ENCODE assay signal across 8 cellular contexts in genomic region chr10:50508315-50509051, GRCh38.
DNase-seq lines count a peak whose midpoint lies in the region; ATAC-seq and TF ChIP-seq lines count a peak whose summit lies in the region.

No MANE protein-coding gene starts in this region.

- no peaks in the 10 kb centered on the region for H3K36me3 Mint-ChIP-seq in Calu3 (ENCODE audit: insufficient read depth, unreplicated experiment)
- peaks cover 11% of the 10 kb centered on the region for H3K36me3 Mint-ChIP-seq in central memory CD8-positive, alpha-beta T cell (ENCODE audit: insufficient read depth)

- H3K4me3 ChIP-seq in lower leg skin (ENCODE audit: low read depth, poor library complexity, severe bottlenecking) = no peak overlapping the region

- ATAC-seq in GM19324 (IDR thresholded peaks at IDR 0.05; ENCODE audit: low FRiP score, unreplicated experiment) = peak; percentile 62
- peak; percentile 59 for ATAC-seq in HG03139 (IDR thresholded peaks at IDR 0.05; ENCODE audit: unreplicated experiment)
- peak; percentile 84 for ATAC-seq in central memory CD8-positive, alpha-beta T cell (replicated peaks; ENCODE audit: extremely low read depth, poor library complexity, severe bottlenecking)

- no peak overlapping the region for H3K4me3 Mint-ChIP-seq in Calu3 (ENCODE audit: low read depth, unreplicated experiment)
- H3K4me3 Mint-ChIP-seq in central memory CD8-positive, alpha-beta T cell = no peak overlapping the region

- H3K27ac Mint-ChIP-seq in Calu3 (ENCODE audit: unreplicated experiment) = no peak overlapping the region
- peak overlapping the region; percentile 72 for H3K27ac Mint-ChIP-seq in central memory CD8-positive, alpha-beta T cell (ENCODE audit: low read depth)

- CTCF ChIA-PET in Calu3 (lab: Charles Lee) = no interaction called here

- no peak for TF ChIP-seq CTCF in Calu3 (IDR thresholded peaks at IDR 0.05; ENCODE audit: unreplicated experiment)
- TF ChIP-seq CTCF in lower leg skin (IDR thresholded peaks at IDR 0.05) = no peak

- WGBS in lower leg skin, 2 donors = 97 to 98% methylated on average over 5 of the region's 5 CpGs

- no peaks in the 10 kb centered on the region for H3K9me3 Mint-ChIP-seq in Calu3 (ENCODE audit: low read depth, unreplicated experiment)
- H3K9me3 Mint-ChIP-seq in central memory CD8-positive, alpha-beta T cell = no peaks in the 10 kb centered on the region

- peaks cover 39% of the 10 kb centered on the region for H3K4me1 Mint-ChIP-seq in Calu3 (ENCODE audit: low read depth, unreplicated experiment)
- H3K4me1 Mint-ChIP-seq in central memory CD8-positive, alpha-beta T cell = peaks cover 80% of the 10 kb centered on the region

- no TSS peak for BruUV-seq in Calu3 (replicated peaks; lab: Mats Ljungman, UMichigan)

- H3K27me3 Mint-ChIP-seq in Calu3 (ENCODE audit: unreplicated experiment) = no peaks in the 10 kb centered on the region
- H3K27me3 Mint-ChIP-seq in central memory CD8-positive, alpha-beta T cell = no peaks in the 10 kb centered on the region

- DNase-seq in Calu3 (peak; percentile 33), SHP77 (lab: John Stamatoyannopoulos, UW) (no peak), SK-N-DZ (ENCODE audit: low spot score) (no peak), lower leg skin (ENCODE audit: low spot score in 2 of 2) (no peak), kidney glomerular epithelial cell (lab: John Stamatoyannopoulos, UW) (no peak)
- DNase-seq in central memory CD8-positive, alpha-beta T cell (ENCODE audit: low spot score in 2 of 2) = peak in 1 of 2 donors; percentile 48

- TF ChIP-seq POLR2A in lower leg skin (IDR thresholded peaks at IDR 0.05) = no peak

- intact Hi-C loops in Calu3 (cut with micrococcal nuclease; ENCODE audit: unreplicated experiment) (no loop called here), lower leg skin (cut with DNase I; ENCODE audit: low total_unique reads) (no loop called here)
